ENCODE assay signal across 8 cellular contexts in the genomic region with DNA sequence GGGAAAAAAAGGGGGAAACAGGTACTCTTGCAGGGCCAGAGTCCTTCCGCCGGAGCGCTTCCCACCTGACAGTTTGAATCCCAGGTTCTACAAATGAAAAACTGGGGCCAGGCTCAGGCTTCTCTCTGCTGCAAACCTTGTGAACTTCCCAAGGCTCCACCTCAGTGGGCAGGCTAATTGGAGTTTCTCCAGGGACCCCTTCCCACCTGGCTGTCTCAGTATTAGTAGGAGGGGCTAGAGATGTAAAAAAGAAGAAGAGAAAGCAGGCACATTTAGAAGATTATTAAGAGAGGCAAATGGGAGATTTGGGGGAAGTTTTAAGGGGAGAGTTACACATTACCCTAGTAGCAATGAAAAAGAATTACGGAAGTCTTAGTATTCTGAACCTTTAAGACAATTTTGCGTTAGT. TPM values are rescaled to one million over a fixed set of nuclear protein-coding genes. Genes with fewer than 3 reads are reported as not detected.
DNase-seq lines count a peak whose midpoint lies in the region; ATAC-seq and TF ChIP-seq lines count a peak whose summit lies in the region.

No MANE protein-coding gene starts in this region.

- no peaks in the 10 kb centered on the region for H3K9me2 ChIP-seq in SU-DHL-6 (replicated peaks; ENCODE audit: insufficient read depth, low read length)

- H3K4me1 ChIP-seq in ovary (ENCODE audit: insufficient read depth) = peaks cover 3% of the 10 kb centered on the region

- peak overlapping the region; percentile 86 for H3K9ac ChIP-seq in SU-DHL-6 (ENCODE audit: low read length)

- no peak for ATAC-seq in HG02973 (IDR thresholded peaks at IDR 0.05; ENCODE audit: unreplicated experiment)

- H3K9me3 ChIP-seq in SU-DHL-6 (ENCODE audit: insufficient read depth, low read length) (no peaks in the 10 kb centered on the region; the same call in 1 of the 2 replicates), ovary (no peaks in the 10 kb centered on the region)

- intact Hi-C loops in activated CD4-positive, alpha-beta T cell treated with anti-CD3 and anti-CD28 coated beads, Interleukin-2, amount 10 ng/mL, durations not matched to agents 24 days and 14 days (cut with micrococcal nuclease) = loop anchor here (2.0 to 10.0 kb wide), 3 partner anchors 33 to 405 kb away; no protein-coding TSS in a partner anchor
- intact Hi-C loops in ovary (cut with DNase I) = loop anchor here in 1 of 4 donors (5.0 kb wide), 1 partner anchor 1838 kb away; no protein-coding TSS in a partner anchor

- H3K36me3 ChIP-seq in SU-DHL-6 (ENCODE audit: low read length) (peaks cover 7% of the 10 kb centered on the region; the same call in 1 of the 2 replicates), ovary (no peaks in the 10 kb centered on the region)

- H3K27me3 ChIP-seq in SU-DHL-6 (ENCODE audit: low read length) (no peaks in the 10 kb centered on the region), ovary (no peaks in the 10 kb centered on the region)

- H3F3A ChIP-seq in SU-DHL-6 (ENCODE audit: insufficient read depth) = peaks cover 45% of the 10 kb centered on the region

- H3K27ac ChIP-seq in SU-DHL-6 (ENCODE audit: low read depth, low read length) = peak overlapping the region; percentile 99
- no peak overlapping the region for H3K27ac ChIP-seq in ovary

- H3K27ac Mint-ChIP-seq in activated CD4-positive, alpha-beta T cell treated with anti-CD3 and anti-CD28 coated beads, Interleukin-2, amount 10 ng/mL, durations not matched to agents 24 days and 14 days = peak overlapping the region; percentile 97

- peaks cover 58% of the 10 kb centered on the region for H3K4me1 Mint-ChIP-seq in activated CD4-positive, alpha-beta T cell treated with anti-CD3 and anti-CD28 coated beads, Interleukin-2, amount 10 ng/mL, durations not matched to agents 24 days and 14 days

- H3K79me2 ChIP-seq in SU-DHL-6 (ENCODE audit: insufficient read depth, low read length) = peaks cover 26% of the 10 kb centered on the region; the same call in 1 of the 2 replicates

- peaks cover 9% of the 10 kb centered on the region for H3K9me3 Mint-ChIP-seq in activated CD4-positive, alpha-beta T cell treated with anti-CD3 and anti-CD28 coated beads, Interleukin-2, amount 10 ng/mL, durations not matched to agents 24 days and 14 days

- no peak overlapping the region for H2AFZ ChIP-seq in SU-DHL-6 (ENCODE audit: low read depth, low read length, severe bottlenecking)

- peaks cover 47% of the 10 kb centered on the region for H3K36me3 Mint-ChIP-seq in activated CD4-positive, alpha-beta T cell treated with anti-CD3 and anti-CD28 coated beads, Interleukin-2, amount 10 ng/mL, durations not matched to agents 24 days and 14 days (ENCODE audit: low read depth)

- TF ChIP-seq EP300 in ovary (IDR thresholded peaks at IDR 0.05) = no peak

- H3K4me3 Mint-ChIP-seq in activated CD4-positive, alpha-beta T cell treated with anti-CD3 and anti-CD28 coated beads, Interleukin-2, amount 10 ng/mL, durations not matched to agents 24 days and 14 days = peak overlapping the region; percentile 95

- H3K4me2 ChIP-seq in SU-DHL-6 (ENCODE audit: low read depth, low read length, poor library complexity, severe bottlenecking) = peak overlapping the region; percentile 100

- no peak for TF ChIP-seq POLR2A in ovary (IDR thresholded peaks at IDR 0.05)

- H3K27me3 Mint-ChIP-seq in activated CD4-positive, alpha-beta T cell treated with anti-CD3 and anti-CD28 coated beads, Interleukin-2, amount 10 ng/mL, durations not matched to agents 24 days and 14 days = peaks cover 3% of the 10 kb centered on the region

- peak overlapping the region; percentile 60 for H3K4me3 ChIP-seq in SU-DHL-6 (ENCODE audit: insufficient read depth, low read length, poor library complexity, severe bottlenecking)
- H3K4me3 ChIP-seq in epithelial cell of esophagus (ENCODE audit: low read length) = peak overlapping the region; percentile 63
- H3K4me3 ChIP-seq in ovary = peak overlapping the region; percentile 68

- WGBS in ovary, 3 donors = 37 to 43% (median 43%) methylated on average over 5 of the region's 5 CpGs

- DNase-seq in activated CD4-positive, alpha-beta T cell treated with anti-CD3 and anti-CD28 coated beads, Interleukin-2, amount 10 ng/mL, durations not matched to agents 24 days and 14 days = peak; percentile 79
- DNase-seq in activated CD4-positive, alpha-beta T cell treated with anti-CD3 and anti-CD28 coated beads, Interleukin-2, amount 50 U/mL, for 4 hours = no peak
- DNase-seq in epithelial cell of esophagus (ENCODE audit: low read depth) (peak; percentile 29), ovary (no peak), cortex of kidney (lab: John Stamatoyannopoulos, UW) (no peak), NCI-H2029 (lab: John Stamatoyannopoulos, UW) (no peak)

- TF ChIP-seq CTCF in SU-DHL-6 (IDR thresholded peaks at IDR 0.05; ENCODE audit: insufficient read depth, low read length, poor library complexity, severe bottlenecking) (no peak), epithelial cell of esophagus (IDR thresholded peaks at IDR 0.05; ENCODE audit: insufficient read depth, low read depth, low read length, missing control alignments) (no peak), ovary (IDR thresholded peaks at IDR 0.05) (no peak)

- H4K20me1 ChIP-seq in SU-DHL-6 (ENCODE audit: low read depth, low read length) = no peaks in the 10 kb centered on the region

RNA-seq across cellular contexts. Expression of gene CLEC2D, which starts 20.0 kb away (rescaled TPM):
- total RNA-seq in activated CD4-positive, alpha-beta T cell treated with anti-CD3 and anti-CD28 coated beads, Interleukin-2, amount 10 ng/mL, durations not matched to agents 24 days and 14 days = 386 and 391 TPM in 2 replicates
- total RNA-seq in ovary = 10 to 100 TPM in 5 of 7 donors, 1 to 10 TPM in 2; 6.8 to 16.1 (median 11.5) TPM
- polyA plus RNA-seq in ovary = 1 to 10 TPM; 2.4 to 8.1 TPM

RNA-seq across cellular contexts. Expression of gene KLRB1, which starts 41.8 kb away (rescaled TPM):
- 0.14 TPM in 1 of 2 replicates, not detected in the other for total RNA-seq in activated CD4-positive, alpha-beta T cell treated with anti-CD3 and anti-CD28 coated beads, Interleukin-2, amount 10 ng/mL, durations not matched to agents 24 days and 14 days
- total RNA-seq in ovary = under 1 TPM in 5 of 7 donors, not detected in 2; 0.15 to 0.69 (median 0.36) TPM
- polyA plus RNA-seq in ovary = 1 to 10 TPM in 1 of 2 donors, under 1 TPM in 1; 0.58 to 2.8 TPM

Comparison
In these comparisons a context has a peak if more than half of its experiments do, and no peak if none do; other contexts are left out.
1. DNase-seq: peak in activated CD4-positive, alpha-beta T cell treated with anti-CD3 and anti-CD28 coated beads, Interleukin-2, amount 10 ng/mL, durations not matched to agents 24 days and 14 days (single experiment) and epithelial cell of esophagus (single experiment); none in activated CD4-positive, alpha-beta T cell treated with anti-CD3 and anti-CD28 coated beads, Interleukin-2, amount 50 U/mL, for 4 hours (0 of 2), ovary (0 of 5), cortex of kidney (single experiment) and NCI-H2029 (single experiment).
2. RNA of gene CLEC2D, which starts 20.0 kb away (total RNA-seq): 386 to 391 TPM in activated CD4-positive, alpha-beta T cell treated with anti-CD3 and anti-CD28 coated beads, Interleukin-2, amount 10 ng/mL, durations not matched to agents 24 days and 14 days; 6.8 to 16.1 TPM in ovary; every median in the first group is over 10 times any median in the second.
3. Peak in every context shown above with its lines, with median percentiles within 50 percentile points of each other: H3K4me3 ChIP-seq.